Comparison of ENCODE assay signal across 1 cellular context in genomic region chr4:136992032-136992431, GRCh38.
TF ChIP-seq lines count a peak whose summit lies in the region.

No MANE protein-coding gene starts in this region.

TF ChIP-seq in WTC11, 78 proteins besides CTCF, POLR2A, EP300 and RAD21 (continued from another document):
- TF ChIP-seq ERG (CRISPR knock-in tag; IDR thresholded peaks at IDR 0.05) (no peak), KAT7 (CRISPR knock-in tag; IDR thresholded peaks at IDR 0.05; ENCODE audit: borderline replicate concordance) (no peak), SMAD4 (CRISPR knock-in tag; IDR thresholded peaks at IDR 0.05) (no peak)
TF ChIP-seq in WTC11: peak in this region for 0.
